Comparison of ENCODE assay signal across 1 cellular context in the genomic region with DNA sequence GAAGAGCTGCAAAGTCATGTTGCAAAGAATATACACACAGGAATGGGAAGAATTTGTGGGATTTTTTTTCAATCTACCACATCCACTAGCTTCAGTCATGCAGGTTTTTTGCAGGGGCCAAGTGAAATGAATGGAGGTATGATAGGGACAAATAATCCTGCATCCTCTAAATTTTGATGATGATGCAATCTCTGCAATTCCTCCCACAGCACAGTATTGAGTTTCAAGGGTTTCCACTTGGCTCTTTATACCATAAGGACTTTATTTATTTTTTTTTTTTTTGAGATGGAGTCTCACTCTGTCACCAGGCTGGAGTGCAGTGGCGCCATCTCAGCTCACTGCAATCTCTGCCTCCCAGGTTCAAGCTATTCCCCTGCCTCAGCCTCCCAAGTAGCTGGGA. TPM values are rescaled to one million over a fixed set of nuclear protein-coding genes. Genes with fewer than 3 reads are reported as not detected.
"Had no signal": no experiment of that assay in that cellular context is flagged by ENCODE, and none has a peak within 500 bp of the region (broad histone marks: within the 10 kb centered on the region; RNA-seq: fewer than 3 reads in every experiment).

No MANE protein-coding gene starts in this region.

RNA-seq across cellular contexts. Expression of gene KCNN4, which starts 36.7 kb away (rescaled TPM):
- total RNA-seq: HT-29 had no signal
